1 cellular context compared by ENCODE assay signal in genomic region chr13:75384881-75385707, GRCh38.
TF ChIP-seq lines count a peak whose summit lies in the region.

No MANE protein-coding gene starts in this region.

TF ChIP-seq in H1, 55 proteins besides CTCF, POLR2A, EP300 and RAD21:
- TF ChIP-seq NRF1 (IDR thresholded peaks at IDR 0.05; ENCODE audit: low read depth, low read length) (no peak), RBBP5 (IDR thresholded peaks at IDR 0.05; ENCODE audit: borderline replicate concordance, low read depth, low read length) (no peak), CTBP2 (IDR thresholded peaks at IDR 0.05; ENCODE audit: borderline replicate concordance, insufficient read depth, insufficient read length, low read length) (no peak), RXRA (IDR thresholded peaks at IDR 0.05; ENCODE audit: insufficient read depth, low read depth, low read length) (no peak), TAF7 (optimal IDR thresholded peaks at IDR 0.05; ENCODE audit: borderline replicate concordance, low read depth, low read length) (no peak), ATF3 (IDR thresholded peaks at IDR 0.05; ENCODE audit: insufficient read depth, low read depth, low read length) (no peak), BCL11A (IDR thresholded peaks at IDR 0.05; ENCODE audit: low read depth in 2 of 2, low read length in 2 of 2) (no peak), SIRT6 (IDR thresholded peaks at IDR 0.05; ENCODE audit: low read length) (no peak), SRF (IDR thresholded peaks at IDR 0.05; ENCODE audit: low read depth, low read length) (no peak), HDAC6 (IDR thresholded peaks at IDR 0.05; ENCODE audit: low read depth, low read length) (no peak), CBX5 (IDR thresholded peaks at IDR 0.05; ENCODE audit: low read depth, low read length) (no peak), JUN (IDR thresholded peaks at IDR 0.05; ENCODE audit: low read depth, low read length) (no peak)
